1 cellular context compared by ENCODE assay signal in genomic region chr9:93298498-93299417, GRCh38.
A peak's percentile ranks its signal among the peaks of the same experiment; 100 is the strongest.
TF ChIP-seq lines count a peak whose summit lies in the region.

No MANE protein-coding gene starts in this region.

TF ChIP-seq in HepG2, 621 proteins besides CTCF, POLR2A, EP300 and RAD21 (continued from another document and continues in another):
- TF ChIP-seq KDM2A (CRISPR knock-in tag; IDR thresholded peaks at IDR 0.05; ENCODE audit: borderline replicate concordance, low read depth) (peak; percentile 79), ZNF724P (CRISPR knock-in tag; IDR thresholded peaks at IDR 0.05; ENCODE audit: borderline replicate concordance) (no peak), ZNF329 (CRISPR knock-in tag; IDR thresholded peaks at IDR 0.05; ENCODE audit: low read depth) (peak; percentile 65; the same call in 1 of the 2 replicates), ZNF552 (CRISPR knock-in tag; IDR thresholded peaks at IDR 0.05; ENCODE audit: borderline replicate concordance) (no peak; the same call in 1 of the 2 replicates), ZNF503 (CRISPR knock-in tag; IDR thresholded peaks at IDR 0.05) (no peak), TFE3 (CRISPR knock-in tag; IDR thresholded peaks at IDR 0.05) (peak; percentile 57; the same call in 1 of the 2 replicates), ISL2 (CRISPR knock-in tag; IDR thresholded peaks at IDR 0.05) (no peak), MXD3 (CRISPR knock-in tag; IDR thresholded peaks at IDR 0.05) (peak; percentile 42; the same call in 1 of the 2 replicates), HMG20B (CRISPR knock-in tag; conservative IDR thresholded peaks at IDR 0.05) (no peak), SNAI1 (CRISPR knock-in tag; IDR thresholded peaks at IDR 0.05; ENCODE audit: borderline replicate concordance) (no peak), ZFX (CRISPR knock-in tag; IDR thresholded peaks at IDR 0.05; ENCODE audit: low read depth) (peak; percentile 85), ZNF629 (CRISPR knock-in tag; conservative IDR thresholded peaks at IDR 0.05) (peak; percentile 95), SOX13 (IDR thresholded peaks at IDR 0.05) (no peak; the same call in 1 of the 2 replicates), SOX13 (CRISPR knock-in tag; conservative IDR thresholded peaks at IDR 0.05 in 1 of 2, IDR thresholded peaks at IDR 0.05 in 1 of 2) (peak in 1 of 2 experiments; percentile 51; a peak in 1 of 4 replicates), ZNF790 (CRISPR knock-in tag; IDR thresholded peaks at IDR 0.05; ENCODE audit: borderline replicate concordance) (no peak), ZNF253 (CRISPR knock-in tag; IDR thresholded peaks at IDR 0.05; ENCODE audit: borderline replicate concordance) (peak; percentile 68; the same call in 1 of the 2 replicates), TIGD3 (CRISPR knock-in tag; IDR thresholded peaks at IDR 0.05; ENCODE audit: borderline replicate concordance) (no peak), ZNF569 (CRISPR knock-in tag; IDR thresholded peaks at IDR 0.05; ENCODE audit: borderline replicate concordance) (no peak), ZNF775 (CRISPR knock-in tag; IDR thresholded peaks at IDR 0.05; ENCODE audit: borderline replicate concordance) (no peak), ZNF501 (CRISPR knock-in tag; IDR thresholded peaks at IDR 0.05) (peak; percentile 69; the same call in 1 of the 2 replicates), ZNF772 (CRISPR knock-in tag; IDR thresholded peaks at IDR 0.05) (0 out of 2 replicates have a peak, but pooled peaks have one; percentile 43), ZNF761 (CRISPR knock-in tag; conservative IDR thresholded peaks at IDR 0.05) (peak; percentile 85), NFKBIZ (CRISPR knock-in tag; IDR thresholded peaks at IDR 0.05) (no peak; the same call in 1 of the 2 replicates), ZNF512 (CRISPR knock-in tag; IDR thresholded peaks at IDR 0.05) (no peak), TMF1 (CRISPR knock-in tag; IDR thresholded peaks at IDR 0.05; ENCODE audit: low read depth) (no peak), POLR2G (IDR thresholded peaks at IDR 0.05; ENCODE audit: low read depth, low read length) (peak; percentile 47; the same call in 1 of the 2 replicates), SUZ12 (IDR thresholded peaks at IDR 0.05; ENCODE audit: low read depth, low read length) (no peak), ZNF414 (CRISPR knock-in tag; IDR thresholded peaks at IDR 0.05) (peak; percentile 83), SALL1 (CRISPR knock-in tag; IDR thresholded peaks at IDR 0.05) (peak; percentile 82), ZBTB25 (CRISPR knock-in tag; IDR thresholded peaks at IDR 0.05) (peak; percentile 75), CEBPZ (IDR thresholded peaks at IDR 0.05; ENCODE audit: low read length) (no peak), ZC3H13 (CRISPR knock-in tag; IDR thresholded peaks at IDR 0.05) (peak; percentile 95), ZNF263 (CRISPR knock-in tag; IDR thresholded peaks at IDR 0.05) (no peak), NR2F1 (CRISPR knock-in tag; IDR thresholded peaks at IDR 0.05) (no peak), ZBED4 (CRISPR knock-in tag; IDR thresholded peaks at IDR 0.05; ENCODE audit: borderline replicate concordance) (0 out of 2 replicates have a peak, but pooled peaks have one; percentile 44), PHF8 (CRISPR knock-in tag; IDR thresholded peaks at IDR 0.05) (peak; percentile 74), ZNF350 (CRISPR knock-in tag; IDR thresholded peaks at IDR 0.05; ENCODE audit: borderline replicate concordance, low read depth) (peak; percentile 76; the same call in 1 of the 2 replicates), FOXA1 (IDR thresholded peaks at IDR 0.05) (no peak), FOXA1 (CRISPR knock-in tag; IDR thresholded peaks at IDR 0.05) (peak; percentile 72; the same call in 1 of the 2 replicates), TFDP2 (CRISPR knock-in tag; IDR thresholded peaks at IDR 0.05) (peak; percentile 11; the same call in 1 of the 2 replicates), FOXO4 (CRISPR knock-in tag; conservative IDR thresholded peaks at IDR 0.05) (no peak)
